In genomic region chr11:123365955-123366354, GRCh38 we compare ENCODE assay signal across 30 cellular contexts.
"Had no signal": no experiment of that assay in that cellular context is flagged by ENCODE, and none has a peak within 500 bp of the region (broad histone marks: within the 10 kb centered on the region; RNA-seq: fewer than 3 reads in every experiment).

No MANE protein-coding gene starts in this region.

- H3K9ac ChIP-seq: parathyroid adenoma had no signal

- H3K36me3 ChIP-seq: colonic mucosa, gastrocnemius medialis, heart left ventricle, right lobe of liver, thoracic aorta, tibial nerve, upper lobe of left lung had no signal

- H3K4me1 Mint-ChIP-seq: endodermal cell had no signal

- DNase-seq: colonic mucosa; effector CD8-positive, alpha-beta T cell; endodermal cell; foreskin fibroblast; gastrocnemius medialis; heart left ventricle; hippocampal formation; kidney; mesenchymal stem cell; mucosa of descending colon; naive B cell; right lobe of liver; small intestine; stimulated activated CD4-positive, alpha-beta T cell treated with anti-CD3 and anti-CD28 coated beads, Interleukin-15, amount 100 ng/mL, for 24 hours; stimulated activated CD4-positive, alpha-beta T cell treated with anti-CD3 and anti-CD28 coated beads, Interleukin-2, amount 100 ng/mL, for 48 hours; stimulated activated naive B cell treated with anti-CD40 and anti-IgM and Interleukin-4, amounts not matched to agents 10 μg/mL and 1 μg/mL and 100 μg/mL, for 72 hours; upper lobe of left lung had no signal

- H3K4me3 Mint-ChIP-seq: dendritic cell treated with granulocyte-macrophage colony-stimulating factor and Interleukin-4, amounts not matched to agents 40 ng/mL and 50 ng/mL, for 4 days; endodermal cell; mesothelial cell of epicardium; naive B cell; neural crest cell; stimulated activated naive B cell treated with anti-CD40 and anti-IgM and Interleukin-4, amounts not matched to agents 10 μg/mL and 1 μg/mL and 100 μg/mL, for 72 hours; stimulated activated naive CD8-positive, alpha-beta T cell treated with anti-CD3 and anti-CD28 coated beads, Interleukin-15, Interleukin-2, amounts not matched to agents 100 ng/mL and 50 ng/mL, for 24 hours had no signal

- H3K36me3 Mint-ChIP-seq: mesothelial cell of epicardium; naive B cell; stimulated activated naive B cell treated with anti-CD40 and anti-IgM and Interleukin-4, amounts not matched to agents 10 μg/mL and 1 μg/mL and 100 μg/mL, for 72 hours had no signal

- H3K27me3 ChIP-seq: colonic mucosa, right lobe of liver, upper lobe of left lung had no signal

- H2AFZ ChIP-seq: parathyroid adenoma had no signal

- H3K27ac Mint-ChIP-seq: dendritic cell treated with granulocyte-macrophage colony-stimulating factor and Interleukin-4, amounts not matched to agents 40 ng/mL and 50 ng/mL, for 4 days; endodermal cell; mesothelial cell of epicardium; naive B cell; progenitor cell of endocrine pancreas; stimulated activated naive B cell treated with anti-CD40 and anti-IgM and Interleukin-4, amounts not matched to agents 10 μg/mL and 1 μg/mL and 100 μg/mL, for 72 hours; stimulated activated naive CD8-positive, alpha-beta T cell treated with anti-CD3 and anti-CD28 coated beads, Interleukin-15, Interleukin-2, amounts not matched to agents 100 ng/mL and 50 ng/mL, for 24 hours had no signal

- H3K27ac ChIP-seq: colonic mucosa, epithelial cell of prostate, gastrocnemius medialis, parathyroid adenoma, right lobe of liver, thoracic aorta, tibial nerve, upper lobe of left lung had no signal

- H3K9me3 ChIP-seq: colonic mucosa, gastrocnemius medialis, heart left ventricle, mucosa of descending colon, right lobe of liver, thoracic aorta, tibial nerve, upper lobe of left lung had no signal

- H3K9me3 Mint-ChIP-seq: dendritic cell treated with granulocyte-macrophage colony-stimulating factor and Interleukin-4, amounts not matched to agents 40 ng/mL and 50 ng/mL, for 4 days; endodermal cell; mesothelial cell of epicardium; naive B cell; natural killer cell treated with Interleukin-12 subunit alpha and Interleukin-12 subunit beta and Interleukin-15 and Interleukin-18, amount 100 ng/mL, for 72 hours; neural crest cell; stimulated activated naive B cell treated with anti-CD40 and anti-IgM and Interleukin-4, amounts not matched to agents 10 μg/mL and 1 μg/mL and 100 μg/mL, for 72 hours; stimulated activated naive CD8-positive, alpha-beta T cell treated with anti-CD3 and anti-CD28 coated beads, Interleukin-15, Interleukin-2, amounts not matched to agents 100 ng/mL and 50 ng/mL, for 24 hours had no signal

- ATAC-seq: esophagus mucosa; gastrocnemius medialis; heart left ventricle; left lobe of liver; mucosa of descending colon; natural killer cell treated with Interleukin-12 subunit alpha and Interleukin-12 subunit beta and Interleukin-15 and Interleukin-18, amount 100 ng/mL, for 72 hours; right lobe of liver; stimulated activated naive B cell treated with anti-CD40 and anti-IgM and Interleukin-4, amounts not matched to agents 10 μg/mL and 1 μg/mL and 100 μg/mL, for 72 hours had no signal

- H3K4me3 ChIP-seq: colonic mucosa, gastrocnemius medialis, heart left ventricle, mucosa of descending colon, right lobe of liver, thoracic aorta, tibial nerve, upper lobe of left lung had no signal

- H3K79me2 ChIP-seq: parathyroid adenoma had no signal

- H3K4me1 ChIP-seq: colonic mucosa, parathyroid adenoma, right lobe of liver had no signal

- FAIRE-seq: kidney, small intestine, urothelium cell line had no signal
